8 cellular contexts compared by ENCODE assay signal in genomic region chr1:204684551-204685235, GRCh38. TPM values are rescaled to one million over a fixed set of nuclear protein-coding genes. Genes with fewer than 3 reads are reported as not detected.
DNase-seq lines count a peak whose midpoint lies in the region; ATAC-seq and TF ChIP-seq lines count a peak whose summit lies in the region.

No MANE protein-coding gene starts in this region.

- no peaks in the 10 kb centered on the region for H3K36me3 ChIP-seq in Caco-2 (ENCODE audit: control insufficient read depth, insufficient read depth, low read length)
- no peaks in the 10 kb centered on the region for H3K36me3 ChIP-seq in esophagus muscularis mucosa

- no peak for TF ChIP-seq EP300 in esophagus muscularis mucosa (IDR thresholded peaks at IDR 0.05)

- H3K9me3 ChIP-seq in Caco-2, result no peaks in the 10 kb centered on the region
- no peaks in the 10 kb centered on the region for H3K9me3 ChIP-seq in esophagus muscularis mucosa

- H3K27ac Mint-ChIP-seq in Caco-2 (ENCODE audit: unreplicated experiment) (no peak overlapping the region), osteocyte (ENCODE audit: unreplicated experiment) (no peak overlapping the region)

- TF ChIP-seq POLR2A in esophagus muscularis mucosa (IDR thresholded peaks at IDR 0.05; ENCODE audit: low read depth), result no peak

- DNase-seq in Caco-2 (peak in 1 of 2 experiments; percentile 13), NCI-H226 (peak; percentile 23), esophagus muscularis mucosa (ENCODE audit: extremely low spot score) (no peak), osteocyte (ENCODE audit: extremely low spot score, unreplicated experiment) (no peak), T1000 (lab: John Stamatoyannopoulos, UW) (no peak), SKM-1 treated with dmso at 0.1 percent for 144 hours (lab: John Stamatoyannopoulos, UW; ENCODE audit: unreplicated experiment) (no peak)
- DNase-seq in central memory CD4-positive, alpha-beta T cell, result no peak

- no TSS peak for BruUV-seq in Caco-2 (replicated peaks; lab: Mats Ljungman, UMichigan)

- POLR2A ChIA-PET in Caco-2 (lab: Charles Lee), result no interaction called here

- ATAC-seq in GM19035 (IDR thresholded peaks at IDR 0.05; ENCODE audit: unreplicated experiment), result no peak

- WGBS in esophagus muscularis mucosa, result 0% methylated on average over 12 of the region's 43 CpGs

- H3K36me3 Mint-ChIP-seq in Caco-2 (ENCODE audit: insufficient read depth, unreplicated experiment) (no peaks in the 10 kb centered on the region), osteocyte (ENCODE audit: unreplicated experiment) (no peaks in the 10 kb centered on the region)

- H3K27me3 ChIP-seq in Caco-2 (replicated peaks; ENCODE audit: control insufficient read depth, insufficient read depth, low read length), result peaks cover 4% of the 10 kb centered on the region
- H3K27me3 ChIP-seq in esophagus muscularis mucosa, result peaks cover 0 to 5% (median 0%) of the 10 kb centered on the region in 4 donors

- H3K4me3 Mint-ChIP-seq in Caco-2 (ENCODE audit: unreplicated experiment), result peak overlapping the region; percentile 29
- H3K4me3 Mint-ChIP-seq in osteocyte (ENCODE audit: unreplicated experiment), result peak overlapping the region; percentile 55

- H3K9me3 Mint-ChIP-seq in Caco-2 (ENCODE audit: unreplicated experiment), result no peaks in the 10 kb centered on the region
- no peaks in the 10 kb centered on the region for H3K9me3 Mint-ChIP-seq in osteocyte (ENCODE audit: unreplicated experiment)

- CTCF ChIA-PET in Caco-2 (lab: Charles Lee), result interaction anchor here (0.5 to 0.7 kb wide), 2 partner anchors 11 to 100 kb away, joined by 3 read pairs; no protein-coding TSS in a partner anchor

- H3K4me1 ChIP-seq in Caco-2, result 0 out of 2 replicates have a peak, but pooled peaks cover 4% of the 10 kb centered on the region
- H3K4me1 ChIP-seq in esophagus muscularis mucosa, result peaks cover 16 to 36% (median 32%) of the 10 kb centered on the region in 4 donors

- H3K4me3 ChIP-seq in Caco-2 (ENCODE audit: low read depth, low read length), result peak overlapping the region; percentile 11; the same call in 1 of the 2 replicates
- peak overlapping the region; percentile 63 to 80 (median 73) for H3K4me3 ChIP-seq in esophagus muscularis mucosa

- peaks cover 17% of the 10 kb centered on the region for H3K27me3 Mint-ChIP-seq in Caco-2 (ENCODE audit: insufficient read depth, unreplicated experiment)
- peaks cover 59% of the 10 kb centered on the region for H3K27me3 Mint-ChIP-seq in osteocyte (ENCODE audit: unreplicated experiment)

- peak overlapping the region; percentile 63 to 74 (median 66) for H3K27ac ChIP-seq in esophagus muscularis mucosa (replicated peaks in 1 of 4)

- no peaks in the 10 kb centered on the region for H3K4me1 Mint-ChIP-seq in Caco-2 (ENCODE audit: low read depth, unreplicated experiment)
- peaks cover 4% of the 10 kb centered on the region for H3K4me1 Mint-ChIP-seq in osteocyte (ENCODE audit: unreplicated experiment)

- intact Hi-C loops in Caco-2 (cut with micrococcal nuclease; ENCODE audit: unreplicated experiment) (no loop called here), esophagus muscularis mucosa (cut with DNase I) (no loop called here)

- TF ChIP-seq CTCF in Caco-2 (IDR thresholded peaks at IDR 0.05; ENCODE audit: insufficient read depth in 1 of 2, low read depth in 1 of 2, low read length in 1 of 2, severe bottlenecking in 1 of 2, unreplicated experiment in 1 of 2) (no peak), esophagus muscularis mucosa (IDR thresholded peaks at IDR 0.05) (no peak), osteocyte (IDR thresholded peaks at IDR 0.05) (no peak)

RNA-seq across cellular contexts. Expression of gene LRRN2, which starts 0.8 kb away (rescaled TPM):
- total RNA-seq in Caco-2 (2022) (not detected in 2 replicates), esophagus muscularis mucosa (10 to 100 TPM in 1 of 4 donors, 1 to 10 TPM in 3; 3.6 to 15.2 (median 5.0) TPM), osteocyte (not detected in 2 replicates)
